Comparison of ENCODE assay signal across 19 cellular contexts in genomic region chr22:45202333-45203149, GRCh38. TPM values are rescaled to one million over a fixed set of nuclear protein-coding genes. Genes with fewer than 3 reads are reported as not detected.
DNase-seq lines count a peak whose midpoint lies in the region; ATAC-seq and TF ChIP-seq lines count a peak whose summit lies in the region.
"Had no signal": no experiment of that assay in that cellular context is flagged by ENCODE, and none has a peak within 500 bp of the region (broad histone marks: within the 10 kb centered on the region; RNA-seq: fewer than 3 reads in every experiment).

No MANE protein-coding gene starts in this region.

- CTCF ChIA-PET in activated naive CD4-positive, alpha-beta T cell treated with anti-CD3 and anti-CD28 coated beads, Interleukin-2, amount 10 ng/mL, durations not matched to agents 7 days and 5 days (lab: Charles Lee) = no interaction called here

- peaks cover 21% of the 10 kb centered on the region for H3K36me3 Mint-ChIP-seq in chondrocyte (ENCODE audit: low read depth)
- no peaks in the 10 kb centered on the region for H3K36me3 Mint-ChIP-seq in activated naive CD4-positive, alpha-beta T cell treated with anti-CD3 and anti-CD28 coated beads, Interleukin-2, amount 10 ng/mL, durations not matched to agents 7 days and 5 days

- H3K4me3 Mint-ChIP-seq in chondrocyte (ENCODE audit: unreplicated experiment) = no peak overlapping the region
- H3K4me3 Mint-ChIP-seq in activated naive CD4-positive, alpha-beta T cell treated with anti-CD3 and anti-CD28 coated beads, Interleukin-2, amount 10 ng/mL, durations not matched to agents 7 days and 5 days = no peak overlapping the region
- H3K4me3 Mint-ChIP-seq: activated naive CD4-positive, alpha-beta T cell treated with anti-CD3 and anti-CD28 coated beads for 36 hours; CD8-positive, alpha-beta T cell; nephron progenitor cell; T-helper 1 cell treated with Interleukin-12 subunit alpha and Interleukin-12 subunit beta and Interleukin-4 antibody, amounts not matched to agents 30 μg/mL and 1 μg/mL, for 36 hours had no signal

- peak; percentile 63 for DNase-seq in activated effector memory CD4-positive, alpha-beta T cell treated with anti-CD3 and anti-CD28 coated beads, Interleukin-2, amount 50 U/mL, for 16 hours
- no peak for DNase-seq in activated effector memory CD4-positive, alpha-beta T cell treated with Interleukin-2 at 50 U/mL for 16 hours
- DNase-seq in chondrocyte (ENCODE audit: low spot score) = peak; percentile 90
- DNase-seq in mesenteric fat pad (ENCODE audit: low spot score) = peak; percentile 85
- no peak for DNase-seq in activated naive CD4-positive, alpha-beta T cell treated with anti-CD3 and anti-CD28 coated beads, Interleukin-2, amount 10 ng/mL, durations not matched to agents 7 days and 5 days
- DNase-seq in NCI-H82 treated with DMSO at 0.1 percent for 48 hours (lab: John Stamatoyannopoulos, UW; ENCODE audit: unreplicated experiment) = no peak
- DNase-seq in GOT3 (lab: John Stamatoyannopoulos, UW) = no peak
- DNase-seq: 8988T; activated CD8-positive, alpha-beta memory T cell treated with anti-CD3 and anti-CD28 coated beads, Interleukin-2, amount 50 U/mL, for 4 hours; activated naive CD4-positive, alpha-beta T cell treated with anti-CD3 and anti-CD28 coated beads for 36 hours; CD8-positive, alpha-beta T cell; effector CD8-positive, alpha-beta T cell; NCI-H1092; NCI-H2107; NCI-H774; nephron progenitor cell; thyroid gland had no signal

- peak overlapping the region; percentile 93 for H3K27ac Mint-ChIP-seq in chondrocyte (ENCODE audit: unreplicated experiment)
- no peak overlapping the region for H3K27ac Mint-ChIP-seq in activated naive CD4-positive, alpha-beta T cell treated with anti-CD3 and anti-CD28 coated beads, Interleukin-2, amount 10 ng/mL, durations not matched to agents 7 days and 5 days
- H3K27ac Mint-ChIP-seq: activated naive CD4-positive, alpha-beta T cell treated with anti-CD3 and anti-CD28 coated beads for 36 hours; CD8-positive, alpha-beta T cell; T-helper 1 cell treated with Interleukin-12 subunit alpha and Interleukin-12 subunit beta and Interleukin-4 antibody, amounts not matched to agents 30 μg/mL and 1 μg/mL, for 36 hours had no signal

- no peak for TF ChIP-seq CTCF in chondrocyte (IDR thresholded peaks at IDR 0.05)

- H3K27me3 Mint-ChIP-seq in chondrocyte (ENCODE audit: low read depth) = no peaks in the 10 kb centered on the region
- H3K27me3 Mint-ChIP-seq in activated naive CD4-positive, alpha-beta T cell treated with anti-CD3 and anti-CD28 coated beads, Interleukin-2, amount 10 ng/mL, durations not matched to agents 7 days and 5 days = no peaks in the 10 kb centered on the region

- no peaks in the 10 kb centered on the region for H3K9me3 Mint-ChIP-seq in chondrocyte (ENCODE audit: low read depth)
- no peaks in the 10 kb centered on the region for H3K9me3 Mint-ChIP-seq in activated naive CD4-positive, alpha-beta T cell treated with anti-CD3 and anti-CD28 coated beads, Interleukin-2, amount 10 ng/mL, durations not matched to agents 7 days and 5 days
- H3K9me3 Mint-ChIP-seq: activated naive CD4-positive, alpha-beta T cell treated with anti-CD3 and anti-CD28 coated beads for 36 hours; CD8-positive, alpha-beta T cell; nephron progenitor cell; T-helper 1 cell treated with Interleukin-12 subunit alpha and Interleukin-12 subunit beta and Interleukin-4 antibody, amounts not matched to agents 30 μg/mL and 1 μg/mL, for 36 hours had no signal

- peaks cover 28% of the 10 kb centered on the region for H3K4me1 Mint-ChIP-seq in chondrocyte (ENCODE audit: low read depth)
- H3K4me1 Mint-ChIP-seq in activated naive CD4-positive, alpha-beta T cell treated with anti-CD3 and anti-CD28 coated beads, Interleukin-2, amount 10 ng/mL, durations not matched to agents 7 days and 5 days = no peaks in the 10 kb centered on the region

- ATAC-seq in HG03159 (IDR thresholded peaks at IDR 0.05; ENCODE audit: unreplicated experiment) = no peak
- ATAC-seq: CD8-positive, alpha-beta T cell had no signal

RNA-seq across cellular contexts. Expression of gene KIAA0930, which starts 38.2 kb away (rescaled TPM):
- total RNA-seq in chondrocyte = 103 to 109 TPM (median 109 TPM) in 3 replicates
- 65.7 TPM for total RNA-seq in mesenteric fat pad

RNA-seq across cellular contexts. Expression of gene NUP50, which starts 38.8 kb away (rescaled TPM):
- total RNA-seq in chondrocyte (35.8 to 44.1 TPM (median 41.6 TPM) in 3 replicates), mesenteric fat pad (58.0 TPM)

Comparison
In these comparisons a context has a peak if more than half of its experiments do, and no peak if none do; other contexts are left out.
1. DNase-seq: peak in activated effector memory CD4-positive, alpha-beta T cell treated with anti-CD3 and anti-CD28 coated beads, Interleukin-2, amount 50 U/mL, for 16 hours (single experiment), chondrocyte (single experiment) and mesenteric fat pad (single experiment); none in activated effector memory CD4-positive, alpha-beta T cell treated with Interleukin-2 at 50 U/mL for 16 hours (single experiment), activated naive CD4-positive, alpha-beta T cell treated with anti-CD3 and anti-CD28 coated beads, Interleukin-2, amount 10 ng/mL, durations not matched to agents 7 days and 5 days (single experiment), NCI-H82 treated with DMSO at 0.1 percent for 48 hours (single experiment) and GOT3 (single experiment).